22 cellular contexts compared by ENCODE assay signal in genomic region chr5:90916947-90917800, GRCh38.
A peak's percentile ranks its signal among the peaks of the same experiment; 100 is the strongest.
DNase-seq lines count a peak whose midpoint lies in the region; ATAC-seq and TF ChIP-seq lines count a peak whose summit lies in the region.
"Had no signal": no experiment of that assay in that cellular context is flagged by ENCODE, and none has a peak within 500 bp of the region (broad histone marks: within the 10 kb centered on the region; RNA-seq: fewer than 3 reads in every experiment).

No MANE protein-coding gene starts in this region.

- no peak for TF ChIP-seq CTCF in VCaP (conservative IDR thresholded peaks at IDR 0.05)
- TF ChIP-seq CTCF in parathyroid adenoma (IDR thresholded peaks at IDR 0.05) = no peak

- no peaks in the 10 kb centered on the region for H3K9me3 ChIP-seq in parathyroid adenoma (ENCODE audit: control insufficient read depth, low read length)

- DNase-seq in Caki2 (ENCODE audit: low read depth) = peak; percentile 58
- no peak for DNase-seq in left lobe of liver (ENCODE audit: low spot score)
- DNase-seq in NCI-H128 (lab: John Stamatoyannopoulos, UW; ENCODE audit: unreplicated experiment) = no peak
- DNase-seq: DND-41, GOT3, MM.1S, NCI-H1048, NCI-H1436, NCI-H187 treated with DMSO at 0.1 percent for 48 hours, NCI-H226, NCI-H510A treated with DMSO at 0.1 percent for 48 hours, NCI-H748 treated with DMSO at 0.1 percent for 48 hours, SHP77 treated with DMSO at 0.1 percent for 48 hours had no signal

- no peak overlapping the region for H3K9ac ChIP-seq in parathyroid adenoma

- H3K27ac ChIP-seq in VCaP (peak overlapping the region; percentile 81), parathyroid adenoma (no peak overlapping the region)
- H3K27ac ChIP-seq: PC-9, RWPE1 had no signal

- peak overlapping the region; percentile 59 for H3K4me2 ChIP-seq in parathyroid adenoma (ENCODE audit: low read length)
- H3K4me2 ChIP-seq: PC-9 had no signal

- no peaks in the 10 kb centered on the region for H3K27me3 ChIP-seq in parathyroid adenoma (ENCODE audit: control insufficient read depth, insufficient read depth, low read length)

- no peak overlapping the region for H2AFZ ChIP-seq in parathyroid adenoma
- H2AFZ ChIP-seq: PC-9 had no signal

- no peaks in the 10 kb centered on the region for H3K36me3 ChIP-seq in parathyroid adenoma (ENCODE audit: control insufficient read depth, insufficient read depth, low read length)

- peak overlapping the region; percentile 42 for H3K4me3 ChIP-seq in parathyroid adenoma (ENCODE audit: low read depth, low read length)
- H3K4me3 ChIP-seq: K562, PC-9 had no signal

- ATAC-seq in left lobe of liver (peak; percentile 53), HG02884 (IDR thresholded peaks at IDR 0.05; ENCODE audit: unreplicated experiment) (no peak), GM18511 (IDR thresholded peaks at IDR 0.05; ENCODE audit: unreplicated experiment) (no peak)
- ATAC-seq: HCT116, K562, SK-N-SH treated with all-trans-retinoic acid at 6 μM for 48 hours had no signal

- H3K4me1 ChIP-seq in parathyroid adenoma = no peaks in the 10 kb centered on the region

- no peaks in the 10 kb centered on the region for H3K79me2 ChIP-seq in parathyroid adenoma

- in situ Hi-C loops in Caki2 (cut with HindIII; ENCODE audit: low pct_unique_long_range_greater_than_20kb, low sequenced_read_pairs) = loop anchor here (10.0 kb wide), 1 partner anchor 178 kb away; no protein-coding TSS in a partner anchor
